In the genomic region with DNA sequence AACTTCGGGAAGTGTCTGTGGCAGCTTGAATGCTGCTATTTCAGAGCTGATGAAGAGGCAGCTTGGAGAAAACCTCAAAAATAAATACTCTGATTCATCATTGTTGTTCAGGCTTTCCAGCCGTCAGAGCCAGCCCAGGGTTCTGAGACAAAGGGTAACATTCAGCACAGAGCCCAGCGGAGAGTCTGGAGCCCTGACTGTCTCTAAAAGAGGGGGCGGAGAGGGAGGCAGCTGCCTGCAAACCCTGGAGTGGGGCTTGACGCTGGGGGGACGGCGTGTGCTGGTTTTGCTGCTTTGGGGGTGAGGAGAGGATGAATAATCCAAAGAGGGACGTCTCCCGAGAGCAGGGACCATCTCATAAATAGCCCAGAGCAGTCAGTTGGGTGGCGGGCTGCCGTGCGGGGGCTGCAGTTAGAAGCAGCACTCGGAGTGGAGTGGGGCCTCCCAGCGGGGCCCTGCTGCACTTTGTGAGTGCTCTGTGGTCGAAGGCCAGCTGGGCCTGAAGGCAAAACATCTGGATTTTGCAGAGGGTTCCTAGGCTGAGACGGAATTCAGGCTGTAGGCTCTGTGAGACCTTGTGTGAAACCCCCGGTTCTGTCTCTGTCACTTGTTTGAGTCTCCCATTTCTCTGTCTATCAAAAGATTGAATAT, we compare ENCODE assay signal across 8 cellular contexts.
DNase-seq lines count a peak whose midpoint lies in the region; ATAC-seq and TF ChIP-seq lines count a peak whose summit lies in the region.

No MANE protein-coding gene starts in this region.

- no peak for TF ChIP-seq CTCF in glutamatergic neuron (IDR thresholded peaks at IDR 0.05; ENCODE audit: partially characterized antibody, unreplicated experiment)

- H3K4me3 Mint-ChIP-seq in glutamatergic neuron (ENCODE audit: unreplicated experiment): no peak overlapping the region

- no peaks in the 10 kb centered on the region for H3K36me3 Mint-ChIP-seq in glutamatergic neuron (ENCODE audit: unreplicated experiment)

- no peak for ATAC-seq in HG02571 (IDR thresholded peaks at IDR 0.05; ENCODE audit: unreplicated experiment)

- H3K4me1 Mint-ChIP-seq in glutamatergic neuron (ENCODE audit: low read depth, unreplicated experiment): peaks cover 44% of the 10 kb centered on the region

- DNase-seq in ELF-1 (ENCODE audit: low read depth, low spot score) (peak; percentile 70), T1000 (lab: John Stamatoyannopoulos, UW) (peak; percentile 42), glutamatergic neuron (peak; percentile 23), putamen (ENCODE audit: low spot score) (peak; percentile 97), NCI-H1417 (lab: John Stamatoyannopoulos, UW) (no peak), HPDE6-E6E7 (ENCODE audit: extremely low spot score) (no peak), DMS114 treated with DMSO at 0.1 percent for 48 hours (lab: John Stamatoyannopoulos, UW; ENCODE audit: unreplicated experiment) (no peak)

- peaks cover 7% of the 10 kb centered on the region for H3K27me3 Mint-ChIP-seq in glutamatergic neuron (ENCODE audit: unreplicated experiment)

- no peak overlapping the region for H3K27ac Mint-ChIP-seq in glutamatergic neuron (ENCODE audit: unreplicated experiment)

- peaks cover 7% of the 10 kb centered on the region for H3K9me3 Mint-ChIP-seq in glutamatergic neuron (ENCODE audit: unreplicated experiment)

Comparison
In these comparisons a context has a peak if more than half of its experiments do, and no peak if none do; other contexts are left out.
1. DNase-seq: peak in ELF-1 (single experiment), T1000 (single experiment), glutamatergic neuron (single experiment) and putamen (single experiment); none in NCI-H1417 (0 of 3), HPDE6-E6E7 (single experiment) and DMS114 treated with DMSO at 0.1 percent for 48 hours (single experiment).